32 cellular contexts compared by ENCODE assay signal in the genomic region with DNA sequence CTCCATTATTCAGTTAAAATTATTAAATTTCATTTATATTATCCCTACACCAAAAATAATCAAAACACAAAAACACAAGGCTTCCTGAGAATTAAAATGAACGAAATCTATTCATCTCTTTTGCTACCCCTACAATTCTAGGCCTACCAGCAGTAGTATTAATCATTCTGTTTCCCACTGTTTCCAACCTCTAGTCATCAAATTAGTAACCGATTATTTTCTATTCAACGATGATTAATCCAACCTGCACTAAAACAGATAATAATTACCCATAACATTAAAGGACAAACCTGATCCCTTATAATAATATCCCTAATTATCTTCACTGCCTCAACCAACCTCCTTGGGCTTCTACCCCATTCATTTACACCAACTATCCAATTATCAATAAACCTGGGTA.
"Had no signal": no experiment of that assay in that cellular context is flagged by ENCODE, and none has a peak within 500 bp of the region (broad histone marks: within the 10 kb centered on the region; RNA-seq: fewer than 3 reads in every experiment).

No MANE protein-coding gene starts in this region.

- DNase-seq: Karpas-422, Kasumi-1, KG1, MG63, MM.1S, MV-4-11, NCI-H1048, NCI-H1092, NCI-H1092 treated with DMSO at 0.1 percent for 48 hours, NCI-H1105, NCI-H1105 treated with DMSO at 0.1 percent for 48 hours, NCI-H1417 treated with DMSO at 0.1 percent for 48 hours, NCI-H1436, NCI-H1436 treated with DMSO at 0.1 percent for 48 hours, NCI-H146, NCI-H1694, NCI-H1694 treated with DMSO at 0.1 percent for 48 hours, NCI-H187, NCI-H187 treated with DMSO at 0.1 percent for 48 hours, NCI-H1930, NCI-H2029, NCI-H2029 treated with DMSO at 0.1 percent for 48 hours, NCI-H2081, NCI-H2081 treated with DMSO at 0.1 percent for 48 hours, NCI-H2107, NCI-H2171, NCI-H2171 treated with DMSO at 0.1 percent for 48 hours, NCI-H226, NCI-H345, NCI-H446 treated with DMSO at 0.1 percent for 48 hours, NCI-H510A, NCI-H510A treated with DMSO at 0.1 percent for 48 hours had no signal
